1 cellular context compared by ENCODE assay signal in genomic region chr9:130640681-130641080, GRCh38.
TF ChIP-seq lines count a peak whose summit lies in the region.

No MANE protein-coding gene starts in this region.

TF ChIP-seq in GM23338, 12 proteins besides CTCF, POLR2A, EP300 and RAD21 (continued from another document):
- TF ChIP-seq ZNF462 (CRISPR knock-in tag; IDR thresholded peaks at IDR 0.05) = no peak
- TF ChIP-seq STAT1 (IDR thresholded peaks at IDR 0.05; ENCODE audit: unreplicated experiment) = no peak
- TF ChIP-seq ZNF114 (CRISPR knock-in tag; IDR thresholded peaks at IDR 0.05) = no peak
- TF ChIP-seq EZH2phosphoT487 (IDR thresholded peaks at IDR 0.05; ENCODE audit: unreplicated experiment) = no peak
- no peak for TF ChIP-seq CREB1 (CRISPR knock-in tag; IDR thresholded peaks at IDR 0.05; ENCODE audit: low read depth)
- TF ChIP-seq REST (IDR thresholded peaks at IDR 0.05; ENCODE audit: unreplicated experiment) = no peak
- TF ChIP-seq ZNF331 (CRISPR knock-in tag; IDR thresholded peaks at IDR 0.05; ENCODE audit: low read depth) = no peak
- TF ChIP-seq POLR2AphosphoS5 (IDR thresholded peaks at IDR 0.05; ENCODE audit: low read depth) = no peak
